11 cellular contexts compared by ENCODE assay signal in genomic region chr7:63105978-63106377, GRCh38.
"Had no signal": no experiment of that assay in that cellular context is flagged by ENCODE, and none has a peak within 500 bp of the region (broad histone marks: within the 10 kb centered on the region; RNA-seq: fewer than 3 reads in every experiment).

No MANE protein-coding gene starts in this region.

- H3K4me1 Mint-ChIP-seq: GM23338, H9 had no signal

- H3K4me3 ChIP-seq: GM23248, GM23338, HAP-1 had no signal

- FAIRE-seq: H1, H54 had no signal

- H3K4me2 ChIP-seq: GM23338 had no signal

- H3K27ac Mint-ChIP-seq: GM23338, H9, HFFc6 had no signal

- H3K4me1 ChIP-seq: HAP-1 had no signal

- H3K4me3 Mint-ChIP-seq: GM23338, H9, HFFc6 had no signal

- ATAC-seq: GM23338, HCT116 had no signal

- H3K27ac ChIP-seq: GM23248 had no signal

- DNase-seq: GM23248, GOT3, H7, H9, HCEC 1CT, HFFc6 had no signal

- H3K9me3 ChIP-seq: HAP-1 had no signal

- H3K9ac ChIP-seq: GM23248 had no signal

- H2AFZ ChIP-seq: GM23248, GM23338 had no signal

- H3K36me3 ChIP-seq: HAP-1 had no signal
